Comparison of ENCODE assay signal across 23 cellular contexts in the genomic region with DNA sequence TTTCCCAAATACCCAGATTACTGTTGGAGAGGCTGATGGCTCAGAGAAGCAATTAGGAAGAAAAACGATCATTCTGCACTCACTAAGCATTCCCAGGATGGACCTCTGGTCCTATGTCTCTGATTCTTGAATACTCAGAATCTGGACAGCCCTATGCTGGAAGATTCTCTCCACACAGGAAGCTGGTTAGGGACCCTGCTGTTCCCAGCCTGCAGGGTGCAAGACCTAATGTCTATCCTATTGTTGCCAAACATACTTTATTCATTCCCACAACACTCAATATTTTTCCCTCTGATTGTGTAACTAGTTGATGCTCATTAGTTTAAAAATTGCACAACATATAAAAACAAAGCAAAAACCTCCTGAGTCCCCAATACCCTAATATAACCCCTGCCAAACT.
"Had no signal": no experiment of that assay in that cellular context is flagged by ENCODE, and none has a peak within 500 bp of the region (broad histone marks: within the 10 kb centered on the region; RNA-seq: fewer than 3 reads in every experiment).

No MANE protein-coding gene starts in this region.

- H3K4me3 ChIP-seq: ascending aorta, body of pancreas, MG63, SJSA1 had no signal

- H3K27me3 ChIP-seq: ascending aorta, body of pancreas, MG63, SJSA1 had no signal

- H3K36me3 ChIP-seq: ascending aorta, MG63, SJSA1 had no signal

- ATAC-seq: activated CD4-positive, CD25-positive, alpha-beta regulatory T cell treated with anti-CD3 and anti-CD28 coated beads, Interleukin-2, amount 50 U/mL, for 24 hours; activated CD8-positive, alpha-beta T cell treated with anti-CD3 and anti-CD28 coated beads, Interleukin-2, amount 10 ng/mL, durations not matched to agents 7 days and 5 days; body of pancreas; Panc1; SK-N-SH treated with all-trans-retinoic acid at 6 μM for 48 hours had no signal

- H3K9me3 ChIP-seq: ascending aorta, body of pancreas, MG63, SJSA1 had no signal

- H3K27ac ChIP-seq: ascending aorta, body of pancreas, SJSA1 had no signal

- H3K4me1 ChIP-seq: ascending aorta, body of pancreas, SJSA1 had no signal

- DNase-seq: activated CD4-positive, alpha-beta T cell treated with anti-CD3 and anti-CD28 coated beads for 48 hours; activated CD4-positive, alpha-beta T cell treated with anti-CD3 and anti-CD28 coated beads, Interleukin-2, amount 50 U/mL, for 4 hours; activated CD8-positive, alpha-beta memory T cell treated with anti-CD3 and anti-CD28 coated beads, Interleukin-2, amount 50 U/mL, for 48 hours; activated CD8-positive, alpha-beta T cell treated with anti-CD3 and anti-CD28 coated beads, Interleukin-2, amount 10 ng/mL, durations not matched to agents 7 days and 5 days; activated T-cell treated with anti-CD3 and anti-CD28 coated beads, Interleukin-2, amount 50 U/mL, for 1 hour; body of pancreas; MG63; MV-4-11; NCI-H1092 treated with DMSO at 0.1 percent for 48 hours; NCI-H1417 treated with DMSO at 0.1 percent for 48 hours; NCI-H1694; NCI-H2029 treated with DMSO at 0.1 percent for 48 hours; NCI-H510A treated with DMSO at 0.1 percent for 48 hours; NK-92 treated with Interleukin-12 subunit alpha and Interleukin-12 subunit beta, amount 100 ng/mL, for 24 hours; OCI-M1; RPMI8226; SHP77; SW 1271 had no signal
